In genomic region chr10:31836569-31837406, GRCh38 we compare ENCODE assay signal across 8 cellular contexts.
DNase-seq lines count a peak whose midpoint lies in the region; ATAC-seq and TF ChIP-seq lines count a peak whose summit lies in the region.

No MANE protein-coding gene starts in this region.

- TF ChIP-seq CTCF in HFF-Myc (IDR thresholded peaks at IDR 0.05; ENCODE audit: low read depth, low read length, missing control alignments): peak; percentile 66
- peak; percentile 31 to 65 (median 42) for TF ChIP-seq CTCF in gastroesophageal sphincter (IDR thresholded peaks at IDR 0.05)
- TF ChIP-seq CTCF in spleen (IDR thresholded peaks at IDR 0.05 in 8 of 11, conservative IDR thresholded peaks at IDR 0.05 in 3 of 11): peak in 9 of 11 experiments; percentile 31 to 58 (median 43)

- H3K27ac ChIP-seq in gastroesophageal sphincter: no peak overlapping the region
- H3K27ac ChIP-seq in spleen: no peak overlapping the region

- H3K4me3 ChIP-seq in HFF-Myc (replicated peaks; ENCODE audit: low read depth, low read length) (no peak overlapping the region), gastroesophageal sphincter (no peak overlapping the region), spleen (no peak overlapping the region)

- H3K9me3 ChIP-seq in gastroesophageal sphincter: no peaks in the 10 kb centered on the region
- H3K9me3 ChIP-seq in spleen: no peaks in the 10 kb centered on the region

- WGBS in gastroesophageal sphincter (ENCODE audit: low coverage in 1 of 2), 2 donors: 80 to 87% methylated on average over 9 of the region's 9 CpGs
- WGBS in spleen, 5 donors: 70 to 81% (median 77%) methylated on average over 9 of the region's 9 CpGs

- TF ChIP-seq EP300 in gastroesophageal sphincter (IDR thresholded peaks at IDR 0.05): no peak

- H3K27me3 ChIP-seq in gastroesophageal sphincter (no peaks in the 10 kb centered on the region), spleen (replicated peaks in 1 of 7) (no peaks in the 10 kb centered on the region)

- intact Hi-C loops in spleen (cut with DNase I; ENCODE audit: low total_unique reads): no loop called here

- DNase-seq in EH (ENCODE audit: low read depth) (peak; percentile 44), HFF-Myc (ENCODE audit: extremely low read depth, low read depth) (no peak), SK-N-DZ (ENCODE audit: low spot score) (peak; percentile 3), spleen (no peak), NCI-H1105 treated with DMSO at 0.1 percent for 48 hours (lab: John Stamatoyannopoulos, UW) (no peak)
- DNase-seq in activated CD4-positive, CD25-positive, alpha-beta regulatory T cell (lab: John Stamatoyannopoulos, UW): no peak

- TF ChIP-seq POLR2A in gastroesophageal sphincter (IDR thresholded peaks at IDR 0.05) (no peak), spleen (IDR thresholded peaks at IDR 0.05) (no peak)

- peaks cover 0 to 8% of the 10 kb centered on the region in 2 donors for H3K36me3 ChIP-seq in gastroesophageal sphincter
- peaks cover 0 to 55% (median 4%) of the 10 kb centered on the region in 6 donors for H3K36me3 ChIP-seq in spleen

- ATAC-seq in gastroesophageal sphincter: no peak
- ATAC-seq in GM21528 (IDR thresholded peaks at IDR 0.05; ENCODE audit: low FRiP score, unreplicated experiment): no peak

- H3K4me1 ChIP-seq in gastroesophageal sphincter (no peaks in the 10 kb centered on the region), spleen (peaks cover 0 to 23% (median 12%) of the 10 kb centered on the region in 6 donors)

Comparison
In these comparisons a context has a peak if more than half of its experiments do, and no peak if none do; other contexts are left out.
1. DNase-seq: peak in EH (single experiment) and SK-N-DZ (single experiment); none in HFF-Myc (single experiment), spleen (single experiment), activated CD4-positive, CD25-positive, alpha-beta regulatory T cell (0 of 4) and NCI-H1105 treated with DMSO at 0.1 percent for 48 hours (single experiment).
2. Peak in every context shown above with its lines, with median percentiles within 50 percentile points of each other: CTCF ChIP-seq.